ENCODE assay signal across 10 cellular contexts in genomic region chr12:89453579-89453978, GRCh38.
DNase-seq lines count a peak whose midpoint lies in the region; ATAC-seq, FAIRE-seq and TF ChIP-seq lines count a peak whose summit lies in the region.
"Had no signal": no experiment of that assay in that cellular context is flagged by ENCODE, and none has a peak within 500 bp of the region (broad histone marks: within the 10 kb centered on the region; RNA-seq: fewer than 3 reads in every experiment).

No MANE protein-coding gene starts in this region.

- H3K79me2 ChIP-seq in osteoblast (ENCODE audit: insufficient read depth, low read length): no peaks in the 10 kb centered on the region

- TF ChIP-seq CTCF in AG10803 (conservative IDR thresholded peaks at IDR 0.05; ENCODE audit: low read length) (no peak), osteoblast (IDR thresholded peaks at IDR 0.05; ENCODE audit: extremely low read depth, low read depth, low read length) (no peak), testis (IDR thresholded peaks at IDR 0.05) (no peak)

- H3K4me1 ChIP-seq in osteoblast (ENCODE audit: insufficient read depth, low read length) (peaks cover 44% of the 10 kb centered on the region), testis (peaks cover 28% of the 10 kb centered on the region)

- H3K4me3 ChIP-seq in AG10803 (ENCODE audit: low read length): no peak overlapping the region
- H3K4me3 ChIP-seq in osteoblast (ENCODE audit: insufficient read depth, low read length): no peak overlapping the region
- H3K4me3 ChIP-seq in testis: no peak overlapping the region

- H3K27ac ChIP-seq in osteoblast (ENCODE audit: low read depth, low read length) (peak overlapping the region; percentile 95), testis (peak overlapping the region in 1 of 2 donors; percentile 38)

- H3K9me3 ChIP-seq in osteoblast (ENCODE audit: low read depth, low read length): no peaks in the 10 kb centered on the region
- no peaks in the 10 kb centered on the region for H3K9me3 ChIP-seq in testis

- no peak for TF ChIP-seq POLR2A in testis (IDR thresholded peaks at IDR 0.05)
- TF ChIP-seq POLR2A in GM12892 (IDR thresholded peaks at IDR 0.05; ENCODE audit: low read depth, low read length): no peak

- ATAC-seq in SK-N-SH treated with all-trans-retinoic acid at 6 μM for 48 hours (peak; percentile 74), Right ventricle myocardium superior (ENCODE audit: poor library complexity) (peak; percentile 90)

- intact Hi-C loops in Right ventricle myocardium superior (cut with DNase I): loop anchor here (5.0 kb wide), 1 partner anchor 61 kb away; no protein-coding TSS in a partner anchor
- intact Hi-C loops in testis (cut with DNase I; ENCODE audit: low total_unique reads): loop anchor here (10.0 kb wide), 1 partner anchor 399 kb away; no protein-coding TSS in a partner anchor

- DNase-seq in AG10803 (ENCODE audit: low read depth) (peak; percentile 92), Right ventricle myocardium superior (no peak), osteoblast (ENCODE audit: insufficient read length, low spot score, missing footprints) (no peak), NCI-H2171 (lab: John Stamatoyannopoulos, UW) (no peak), testis (no peak), NCI-H2081 (lab: John Stamatoyannopoulos, UW) (no peak), GM12892 (ENCODE audit: insufficient read length) (no peak)
- DNase-seq: foreskin melanocyte, retina had no signal

- no peak overlapping the region for H2AFZ ChIP-seq in osteoblast (ENCODE audit: low read length)

- no peaks in the 10 kb centered on the region for H4K20me1 ChIP-seq in osteoblast (ENCODE audit: insufficient read depth, low read length)

- no peak for FAIRE-seq in GM12892 (lab: Jason Lieb, UNC)

- H3K27me3 ChIP-seq in osteoblast (ENCODE audit: insufficient read depth, low read length) (no peaks in the 10 kb centered on the region), testis (no peaks in the 10 kb centered on the region)

- H3K4me2 ChIP-seq in osteoblast (ENCODE audit: insufficient read depth, low read length): peak overlapping the region; percentile 7

- H3K36me3 ChIP-seq in osteoblast (ENCODE audit: insufficient read depth, low read length) (no peaks in the 10 kb centered on the region), testis (ENCODE audit: low read depth, missing control alignments) (no peaks in the 10 kb centered on the region)

- WGBS in testis, 2 donors: 48 to 50% methylated on average over 2 of the region's 2 CpGs

TF ChIP-seq in SK-N-SH treated with all-trans-retinoic acid at 6 μM for 48 hours, 23 proteins besides CTCF, POLR2A, EP300 and RAD21:
- TF ChIP-seq ZFP30 (CRISPR knock-in tag; IDR thresholded peaks at IDR 0.05): no peak
- no peak for TF ChIP-seq ZNF8 (CRISPR knock-in tag; IDR thresholded peaks at IDR 0.05)
- TF ChIP-seq GLIS3 (CRISPR knock-in tag; IDR thresholded peaks at IDR 0.05): no peak
- no peak for TF ChIP-seq POU6F1 (CRISPR knock-in tag; IDR thresholded peaks at IDR 0.05; ENCODE audit: borderline replicate concordance, low read depth)
- TF ChIP-seq OSR1 (CRISPR knock-in tag; IDR thresholded peaks at IDR 0.05): no peak
- no peak for TF ChIP-seq CREB5 (CRISPR knock-in tag; IDR thresholded peaks at IDR 0.05; ENCODE audit: low read depth)
- no peak for TF ChIP-seq TCF4 (CRISPR knock-in tag; IDR thresholded peaks at IDR 0.05; ENCODE audit: borderline replicate concordance)
- no peak for TF ChIP-seq ISL1 (CRISPR knock-in tag; IDR thresholded peaks at IDR 0.05)
- TF ChIP-seq, protein P1, sequence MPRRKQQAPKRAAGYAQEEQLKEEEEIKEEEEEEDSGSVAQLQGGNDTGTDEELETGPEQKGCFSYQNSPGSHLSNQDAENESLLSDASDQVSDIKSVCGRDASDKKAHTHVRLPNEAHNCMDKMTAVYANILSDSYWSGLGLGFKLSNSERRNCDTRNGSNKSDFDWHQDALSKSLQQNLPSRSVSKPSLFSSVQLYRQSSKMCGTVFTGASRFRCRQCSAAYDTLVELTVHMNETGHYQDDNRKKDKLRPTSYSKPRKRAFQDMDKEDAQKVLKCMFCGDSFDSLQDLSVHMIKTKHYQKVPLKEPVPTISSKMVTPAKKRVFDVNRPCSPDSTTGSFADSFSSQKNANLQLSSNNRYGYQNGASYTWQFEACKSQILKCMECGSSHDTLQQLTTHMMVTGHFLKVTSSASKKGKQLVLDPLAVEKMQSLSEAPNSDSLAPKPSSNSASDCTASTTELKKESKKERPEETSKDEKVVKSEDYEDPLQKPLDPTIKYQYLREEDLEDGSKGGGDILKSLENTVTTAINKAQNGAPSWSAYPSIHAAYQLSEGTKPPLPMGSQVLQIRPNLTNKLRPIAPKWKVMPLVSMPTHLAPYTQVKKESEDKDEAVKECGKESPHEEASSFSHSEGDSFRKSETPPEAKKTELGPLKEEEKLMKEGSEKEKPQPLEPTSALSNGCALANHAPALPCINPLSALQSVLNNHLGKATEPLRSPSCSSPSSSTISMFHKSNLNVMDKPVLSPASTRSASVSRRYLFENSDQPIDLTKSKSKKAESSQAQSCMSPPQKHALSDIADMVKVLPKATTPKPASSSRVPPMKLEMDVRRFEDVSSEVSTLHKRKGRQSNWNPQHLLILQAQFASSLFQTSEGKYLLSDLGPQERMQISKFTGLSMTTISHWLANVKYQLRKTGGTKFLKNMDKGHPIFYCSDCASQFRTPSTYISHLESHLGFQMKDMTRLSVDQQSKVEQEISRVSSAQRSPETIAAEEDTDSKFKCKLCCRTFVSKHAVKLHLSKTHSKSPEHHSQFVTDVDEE (CRISPR knock-in tag; IDR thresholded peaks at IDR 0.05): no peak
- TF ChIP-seq CSDC2 (CRISPR knock-in tag; IDR thresholded peaks at IDR 0.05): no peak
- TF ChIP-seq PATZ1 (CRISPR knock-in tag; IDR thresholded peaks at IDR 0.05; ENCODE audit: borderline replicate concordance): no peak
- TF ChIP-seq ZNF565 (CRISPR knock-in tag; conservative IDR thresholded peaks at IDR 0.05; ENCODE audit: low read depth): no peak
- no peak for TF ChIP-seq RARB (CRISPR knock-in tag; IDR thresholded peaks at IDR 0.05)
- no peak for TF ChIP-seq ZFP3 (CRISPR knock-in tag; IDR thresholded peaks at IDR 0.05)
- no peak for TF ChIP-seq ZNF70 (CRISPR knock-in tag; IDR thresholded peaks at IDR 0.05)
- no peak for TF ChIP-seq ESRRG (CRISPR knock-in tag; IDR thresholded peaks at IDR 0.05)
- no peak for TF ChIP-seq ZC3H10 (CRISPR knock-in tag; IDR thresholded peaks at IDR 0.05)
- TF ChIP-seq ARNTL (CRISPR knock-in tag; IDR thresholded peaks at IDR 0.05; ENCODE audit: borderline replicate concordance, low read depth): no peak
